ENCODE assay signal across 15 cellular contexts in the genomic region with DNA sequence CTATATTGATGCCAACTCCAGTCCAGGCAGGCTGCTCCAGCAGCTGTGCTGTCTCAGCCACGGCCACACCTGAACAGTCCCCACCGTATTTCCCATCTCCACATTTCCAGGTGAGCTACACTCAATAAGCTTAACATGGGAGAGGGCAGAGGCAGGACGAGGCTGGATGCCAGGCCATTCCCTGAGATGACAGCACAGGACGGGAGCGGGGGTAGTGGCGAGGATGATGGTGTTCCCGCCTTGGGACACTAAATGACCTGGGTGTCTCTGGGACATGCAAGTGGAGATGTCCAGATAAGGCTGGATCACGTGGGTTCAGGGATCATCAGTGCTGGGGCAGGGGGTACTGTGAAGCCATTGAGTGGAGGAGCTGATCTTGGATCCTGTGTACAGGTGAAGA. TPM values are rescaled to one million over a fixed set of nuclear protein-coding genes. Genes with fewer than 3 reads are reported as not detected.
DNase-seq lines count a peak whose midpoint lies in the region; ATAC-seq and TF ChIP-seq lines count a peak whose summit lies in the region.
"Had no signal": no experiment of that assay in that cellular context is flagged by ENCODE, and none has a peak within 500 bp of the region (broad histone marks: within the 10 kb centered on the region; RNA-seq: fewer than 3 reads in every experiment).

No MANE protein-coding gene starts in this region.

- peak overlapping the region; percentile 39 for H3K27ac ChIP-seq in AG04450 (ENCODE audit: low read depth, low read length)
- H3K27ac ChIP-seq in GM23248 = 0 out of 2 replicates have a peak overlapping the region, but pooled peaks have one; percentile 89
- H3K27ac ChIP-seq in coronary artery = peak overlapping the region in 1 of 2 donors; percentile 68
- H3K27ac ChIP-seq: HL-60, KMS-11 had no signal

- H3K27me3 ChIP-seq in AG04450 (ENCODE audit: control insufficient read depth, insufficient read depth, low read length) (no peaks in the 10 kb centered on the region), GM23248 (replicated peaks; ENCODE audit: insufficient read depth) (no peaks in the 10 kb centered on the region)
- H3K27me3 ChIP-seq: MG63 had no signal

- no peaks in the 10 kb centered on the region for H3K79me2 ChIP-seq in GM23248 (ENCODE audit: insufficient read depth)

- H2AFZ ChIP-seq in GM23248 = peak overlapping the region; percentile 92; the same call in 1 of the 2 replicates

- DNase-seq in AG04450 (ENCODE audit: low read depth, low spot score) (no peak), GM23248 (no peak), coronary artery (ENCODE audit: low spot score) (peak; percentile 68), sciatic nerve (ENCODE audit: low spot score) (peak; percentile 55), DMS 273 treated with DMSO at 0.1 percent for 48 hours (lab: John Stamatoyannopoulos, UW) (no peak), left lobe of liver (ENCODE audit: low spot score) (no peak), NCI-H526 (lab: John Stamatoyannopoulos, UW) (no peak)
- DNase-seq: NCI-H1105, NCI-H187, NCI-H2171, RPMI8226 had no signal

- H3K9me3 ChIP-seq in AG04450 (ENCODE audit: control insufficient read depth, insufficient read depth, low read length) = no peaks in the 10 kb centered on the region
- H3K9me3 ChIP-seq in GM23248 (ENCODE audit: low read depth) = no peaks in the 10 kb centered on the region
- H3K9me3 ChIP-seq: MG63 had no signal

- POLR2A ChIA-PET in AG04450 (lab: Yijun Ruan, JAX) = interaction anchor here (0.5 to 4.1 kb wide), 3 partner anchors 22 to 29 kb away, joined by 3 to 9 read pairs (median 4); no protein-coding TSS in a partner anchor

- ATAC-seq in sciatic nerve (no peak), HG03159 (IDR thresholded peaks at IDR 0.05; ENCODE audit: unreplicated experiment) (no peak), left lobe of liver (no peak)

- no peak for TF ChIP-seq CTCF in AG04450 (IDR thresholded peaks at IDR 0.05; ENCODE audit: low read depth, low read length)
- no peak for TF ChIP-seq CTCF in coronary artery (IDR thresholded peaks at IDR 0.05)

- peak overlapping the region; percentile 41 for H3K4me2 ChIP-seq in GM23248 (ENCODE audit: unreplicated experiment)
- H3K4me2 ChIP-seq: KMS-11 had no signal

- no peaks in the 10 kb centered on the region for H3K36me3 ChIP-seq in GM23248 (ENCODE audit: low read depth)
- H3K36me3 ChIP-seq: MG63 had no signal

- no peaks in the 10 kb centered on the region for H4K20me1 ChIP-seq in GM23248 (ENCODE audit: insufficient read depth)

- in situ Hi-C loops in GM23248 (cut with MboI) = no loop called here

- CTCF ChIA-PET in AG04450 (lab: Charles Lee) = interaction anchor here (0.9 to 5.1 kb wide), 3 partner anchors 16 to 90 kb away, joined by 3 to 22 read pairs (median 4); no protein-coding TSS in a partner anchor

- intact Hi-C loops in sciatic nerve (cut with DNase I) = no loop called here

- H3K9me2 ChIP-seq in GM23248 (ENCODE audit: insufficient read depth) = no peaks in the 10 kb centered on the region

- H3F3A ChIP-seq in GM23248 (ENCODE audit: insufficient read depth) = peaks cover 8% of the 10 kb centered on the region; the same call in 1 of the 2 replicates

- WGBS in GM23248 (ENCODE audit: low coverage in 1 of 2, low lambda C conversion rate in 2 of 2, missing lambda C conversion rate in 2 of 2), 2 experiments = 71 to 72% methylated on average over 8 of the region's 8 CpGs

- peak overlapping the region; percentile 78; the same call in 1 of the 2 replicates for H3K9ac ChIP-seq in GM23248
- H3K9ac ChIP-seq: KMS-11 had no signal

- H3K4me1 ChIP-seq in GM23248 (ENCODE audit: insufficient read depth) = peaks cover 48% of the 10 kb centered on the region

- no peak overlapping the region for H3K4me3 ChIP-seq in AG04450 (ENCODE audit: low read depth, low read length)
- H3K4me3 ChIP-seq in GM23248 = no peak overlapping the region
- H3K4me3 ChIP-seq in coronary artery = no peak overlapping the region
- H3K4me3 ChIP-seq: MG63 had no signal

RNA-seq across cellular contexts. Expression of a gene that starts 29.5 kb away (rescaled TPM):
- polyA plus RNA-seq in AG04450 (2011; rRNA removed) = 20.0 and 20.5 TPM in 2 replicates
- polyA minus RNA-seq in AG04450 (2011; rRNA and poly(A)+ RNA removed) = 27.4 and 30.3 TPM in 2 replicates
- 4.8 and 4.9 TPM in 2 replicates for total RNA-seq in GM23248 (2014; rRNA removed; shearing (Covaris generic))
- polyA plus RNA-seq in GM23248 (2016; fragmentation: Nextera tagmentation; extraction: Ambion mirVana) = 5.4 and 5.6 TPM in 2 replicates
- total RNA-seq in sciatic nerve = 139 TPM
- 2.7 TPM for total RNA-seq in left lobe of liver

Comparison
In these comparisons a context has a peak if more than half of its experiments do, and no peak if none do; other contexts are left out.
1. DNase-seq: peak in coronary artery (single experiment) and sciatic nerve (single experiment); none in AG04450 (single experiment), GM23248 (single experiment), DMS 273 treated with DMSO at 0.1 percent for 48 hours (single experiment), left lobe of liver (single experiment) and NCI-H526 (0 of 2).
2. RNA of a gene that starts 29.5 kb away (total RNA-seq): 139 TPM in sciatic nerve (single experiment); 4.8 to 4.9 TPM in GM23248 and 2.7 TPM in left lobe of liver (single experiment); every median in the first group is over 10 times any median in the second.